1 cellular context compared by ENCODE assay signal in genomic region chr1:108816049-108816882, GRCh38.
TF ChIP-seq lines count a peak whose summit lies in the region.

No MANE protein-coding gene starts in this region.

TF ChIP-seq in HEK293, 187 proteins besides CTCF, POLR2A, EP300 and RAD21 (continued from another document):
- TF ChIP-seq ZBTB10 (tag by site-specific recombination; IDR thresholded peaks at IDR 0.05) (peak; percentile 32; the same call in 1 of the 2 replicates), ATF2 (tag by site-specific recombination; IDR thresholded peaks at IDR 0.05; ENCODE audit: low read depth) (0 out of 2 replicates have a peak, but pooled peaks have one; percentile 33), YY2 (tag by site-specific recombination; IDR thresholded peaks at IDR 0.05) (peak; percentile 45; the same call in 1 of the 2 replicates), ZNF768 (tag by site-specific recombination; IDR thresholded peaks at IDR 0.05) (no peak), ZNF354C (tag by site-specific recombination; IDR thresholded peaks at IDR 0.05; ENCODE audit: borderline replicate concordance, low read depth) (no peak), ZNF335 (tag by site-specific recombination; conservative IDR thresholded peaks at IDR 0.05) (peak; percentile 46), ZNF184 (tag by site-specific recombination; IDR thresholded peaks at IDR 0.05) (peak; percentile 65; the same call in 1 of the 2 replicates), KLF9 (tag by site-specific recombination; IDR thresholded peaks at IDR 0.05; ENCODE audit: low read depth) (peak; percentile 32; the same call in 1 of the 2 replicates), FEZF1 (tag by site-specific recombination; IDR thresholded peaks at IDR 0.05) (peak; percentile 78), ZNF629 (tag by site-specific recombination; IDR thresholded peaks at IDR 0.05) (peak; percentile 67), ZNF24 (tag by site-specific recombination; IDR thresholded peaks at IDR 0.05) (peak; percentile 56; the same call in 1 of the 2 replicates), ZBTB21 (tag by site-specific recombination; IDR thresholded peaks at IDR 0.05) (peak; percentile 61), ZNF350 (tag by site-specific recombination; IDR thresholded peaks at IDR 0.05) (no peak), PRDM1 (tag by site-specific recombination; IDR thresholded peaks at IDR 0.05) (peak; percentile 83), ZSCAN23 (tag by site-specific recombination; IDR thresholded peaks at IDR 0.05) (no peak), ZNF660 (tag by site-specific recombination; IDR thresholded peaks at IDR 0.05) (0 out of 2 replicates have a peak, but pooled peaks have one; percentile 51), ZNF362 (tag by site-specific recombination; IDR thresholded peaks at IDR 0.05) (peak; percentile 99), IKZF3 (tag by site-specific recombination; IDR thresholded peaks at IDR 0.05) (peak; percentile 83), ZFP69B (tag by site-specific recombination; IDR thresholded peaks at IDR 0.05) (0 out of 2 replicates have a peak, but pooled peaks have one; percentile 10), GFI1B (tag by site-specific recombination; IDR thresholded peaks at IDR 0.05) (peak; percentile 36; the same call in 1 of the 2 replicates), ZNF677 (tag by site-specific recombination; IDR thresholded peaks at IDR 0.05) (peak; percentile 95), SP7 (tag by site-specific recombination; IDR thresholded peaks at IDR 0.05) (peak; percentile 62), ZNF324 (tag by site-specific recombination; IDR thresholded peaks at IDR 0.05) (0 out of 2 replicates have a peak, but pooled peaks have one; percentile 24), ZNF558 (tag by site-specific recombination; IDR thresholded peaks at IDR 0.05) (peak; percentile 19; the same call in 1 of the 2 replicates), PRDM10 (tag by site-specific recombination; IDR thresholded peaks at IDR 0.05) (peak; percentile 71; the same call in 1 of the 2 replicates), ZNF2 (tag by site-specific recombination; IDR thresholded peaks at IDR 0.05) (0 out of 2 replicates have a peak, but pooled peaks have one; percentile 18), ZNF585B (tag by site-specific recombination; IDR thresholded peaks at IDR 0.05) (no peak), ZNF600 (tag by site-specific recombination; IDR thresholded peaks at IDR 0.05) (peak; percentile 90)
